In the genomic region with DNA sequence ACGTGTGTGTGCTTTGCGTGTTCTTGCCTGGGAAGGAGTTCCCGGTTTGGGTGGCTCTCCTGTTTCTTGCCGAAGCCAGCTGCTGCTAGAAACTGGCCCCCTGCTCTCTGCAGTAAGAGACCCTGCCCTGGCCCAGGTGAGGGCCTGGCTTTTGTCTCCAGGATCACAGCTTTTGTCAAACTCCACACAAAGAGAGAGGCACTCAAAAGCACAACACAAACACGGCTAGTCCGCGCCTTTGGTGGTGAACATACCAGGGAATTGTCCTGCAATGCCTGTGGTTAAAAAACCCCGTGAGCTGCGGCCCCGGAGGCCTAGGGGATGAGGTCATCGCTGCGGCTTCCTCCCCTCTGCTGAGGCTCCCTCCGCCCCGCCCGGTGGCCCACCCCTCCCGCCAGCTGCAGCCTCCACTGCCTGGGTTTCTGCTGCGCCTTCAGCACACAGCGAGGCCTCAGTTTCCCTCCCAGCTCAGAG, we compare ENCODE assay signal across 8 cellular contexts.
A peak's percentile ranks its signal among the peaks of the same experiment; 100 is the strongest.
DNase-seq lines count a peak whose midpoint lies in the region; ATAC-seq and TF ChIP-seq lines count a peak whose summit lies in the region.

No MANE protein-coding gene starts in this region.

- H3K9me3 ChIP-seq in A673 (ENCODE audit: low read depth, low read length, poor library complexity, severe bottlenecking) (no peaks in the 10 kb centered on the region), GM23248 (ENCODE audit: low read depth) (no peaks in the 10 kb centered on the region), endodermal cell (ENCODE audit: control insufficient read depth, low read length) (no peaks in the 10 kb centered on the region), upper lobe of right lung (no peaks in the 10 kb centered on the region), OCI-LY7 (ENCODE audit: low read length) (no peaks in the 10 kb centered on the region)

- intact Hi-C loops in A673 (cut with micrococcal nuclease; ENCODE audit: unreplicated experiment): loop anchor here (1.0 to 10.0 kb wide), 3 partner anchors 339 to 359 kb away; no protein-coding TSS in a partner anchor
- intact Hi-C loops in upper lobe of right lung (cut with DNase I): no loop called here
- intact Hi-C loops in OCI-LY7 (cut with micrococcal nuclease; ENCODE audit: unreplicated experiment): loop anchor here (5.0 kb wide), 2 partner anchors 226 to 559 kb away; no protein-coding TSS in a partner anchor

- CTCF ChIA-PET in A673 (lab: Charles Lee): interaction anchor here (0.8 to 4.0 kb wide), 2 partner anchors 175 to 357 kb away, joined by 3 to 52 read pairs; no protein-coding TSS in a partner anchor
- CTCF ChIA-PET in OCI-LY7 (lab: Charles Lee; ENCODE audit: unreplicated experiment): interaction anchor here (0.8 to 1.1 kb wide), 2 partner anchors 116 to 133 kb away, joined by 3 to 8 read pairs; no protein-coding TSS in a partner anchor

- no peaks in the 10 kb centered on the region for H3K27me3 ChIP-seq in A673 (replicated peaks; ENCODE audit: insufficient read depth, low read depth, low read length, poor library complexity)
- peaks cover 5% of the 10 kb centered on the region for H3K27me3 ChIP-seq in GM23248 (replicated peaks; ENCODE audit: insufficient read depth)
- no peaks in the 10 kb centered on the region for H3K27me3 ChIP-seq in endodermal cell (ENCODE audit: control insufficient read depth, insufficient read depth, low read length, poor library complexity, severe bottlenecking)
- H3K27me3 ChIP-seq in upper lobe of right lung: no peaks in the 10 kb centered on the region

- peaks cover 5% of the 10 kb centered on the region for H3K4me1 ChIP-seq in A673 (ENCODE audit: insufficient read depth, low read length, poor library complexity, severe bottlenecking)
- H3K4me1 ChIP-seq in GM23248 (ENCODE audit: insufficient read depth): peaks cover 9% of the 10 kb centered on the region
- peaks cover 10% of the 10 kb centered on the region for H3K4me1 ChIP-seq in endodermal cell (ENCODE audit: control insufficient read depth, insufficient read depth, low read length)
- peaks cover 13% of the 10 kb centered on the region for H3K4me1 ChIP-seq in upper lobe of right lung
- no peaks in the 10 kb centered on the region for H3K4me1 ChIP-seq in OCI-LY7 (ENCODE audit: insufficient read depth, low read length, poor library complexity, severe bottlenecking)

- DNase-seq in A673 (ENCODE audit: low spot score) (peak; percentile 9), GM23248 (peak; percentile 92), SK-N-DZ (ENCODE audit: low spot score) (peak; percentile 16), endodermal cell (peak; percentile 94), midbrain (lab: John Stamatoyannopoulos, UW) (peak; percentile 5), upper lobe of right lung (peak; percentile 85), OCI-LY7 (ENCODE audit: low spot score) (no peak)

- 36 to 39% methylated on average over 11 to 18 of the region's 18 CpGs for WGBS in GM23248 (ENCODE audit: low coverage in 1 of 2, low lambda C conversion rate in 2 of 2, missing lambda C conversion rate in 2 of 2), 2 experiments
- 13 to 31% methylated on average over 14 to 18 of the region's 18 CpGs for WGBS in endodermal cell (ENCODE audit: insufficient coverage in 1 of 2, insufficient read length in 1 of 2), 2 experiments

- peak overlapping the region; percentile 25 for H3K4me3 Mint-ChIP-seq in endodermal cell

- H3K9me2 ChIP-seq in GM23248 (ENCODE audit: insufficient read depth): no peaks in the 10 kb centered on the region
- H3K9me2 ChIP-seq in OCI-LY7 (ENCODE audit: insufficient read depth, low read length): no peaks in the 10 kb centered on the region

- H3F3A ChIP-seq in GM23248 (ENCODE audit: insufficient read depth): no peaks in the 10 kb centered on the region

- no peak overlapping the region for H2AFZ ChIP-seq in GM23248
- H2AFZ ChIP-seq in OCI-LY7 (ENCODE audit: low read length): no peak overlapping the region

- H3K27ac ChIP-seq in A673 (ENCODE audit: low read depth, low read length, poor library complexity, severe bottlenecking) (no peak overlapping the region), GM23248 (no peak overlapping the region), endodermal cell (ENCODE audit: low read depth, low read length) (peak overlapping the region; percentile 77), upper lobe of right lung (no peak overlapping the region), OCI-LY7 (ENCODE audit: low read depth, low read length, poor library complexity, severe bottlenecking) (no peak overlapping the region)

- no peak overlapping the region for H3K4me3 ChIP-seq in A673 (ENCODE audit: low read depth, low read length, poor library complexity, severe bottlenecking)
- no peak overlapping the region for H3K4me3 ChIP-seq in GM23248
- peak overlapping the region; percentile 12 for H3K4me3 ChIP-seq in endodermal cell (ENCODE audit: low read length)
- peak overlapping the region; percentile 35 for H3K4me3 ChIP-seq in upper lobe of right lung
- no peak overlapping the region for H3K4me3 ChIP-seq in OCI-LY7 (ENCODE audit: low read depth, low read length, poor library complexity, severe bottlenecking)

- POLR2A ChIA-PET in A673 (lab: Charles Lee; ENCODE audit: low non-redundant PET): no interaction called here
- POLR2A ChIA-PET in OCI-LY7 (lab: Charles Lee): interaction anchor here (1.4 kb wide), 1 partner anchor 354 kb away, joined by 5 read pairs; no protein-coding TSS in a partner anchor

- H3K27ac Mint-ChIP-seq in endodermal cell: peak overlapping the region; percentile 98

- no peaks in the 10 kb centered on the region for H3K9me3 Mint-ChIP-seq in endodermal cell

- no TSS peak for BruUV-seq in A673 (replicated peaks; lab: Mats Ljungman, UMichigan)
- no TSS peak for BruUV-seq in OCI-LY7 (replicated peaks; lab: Mats Ljungman, UMichigan)

- H3K27me3 Mint-ChIP-seq in endodermal cell (ENCODE audit: insufficient read depth): peaks cover 30% of the 10 kb centered on the region

- H3K36me3 ChIP-seq in A673 (ENCODE audit: insufficient read depth, low read length, poor library complexity, severe bottlenecking) (no peaks in the 10 kb centered on the region), GM23248 (ENCODE audit: low read depth) (no peaks in the 10 kb centered on the region), endodermal cell (ENCODE audit: control insufficient read depth, insufficient read depth, low read length) (no peaks in the 10 kb centered on the region), upper lobe of right lung (no peaks in the 10 kb centered on the region), OCI-LY7 (ENCODE audit: insufficient read depth, low read length) (no peaks in the 10 kb centered on the region)

- peaks cover 11% of the 10 kb centered on the region for H3K4me1 Mint-ChIP-seq in endodermal cell

- peak overlapping the region; percentile 64 for H3K4me2 ChIP-seq in GM23248 (ENCODE audit: unreplicated experiment)
- H3K4me2 ChIP-seq in OCI-LY7 (ENCODE audit: low read length): no peak overlapping the region

- ATAC-seq in upper lobe of right lung (peak; percentile 68), GM19455 (IDR thresholded peaks at IDR 0.05; ENCODE audit: unreplicated experiment) (no peak)

- in situ Hi-C loops in GM23248 (cut with MboI): loop anchor here (5.0 kb wide), 2 partner anchors 101 to 354 kb away; a partner anchor contains a TSS

- TF ChIP-seq CTCF in A673 (conservative IDR thresholded peaks at IDR 0.05; ENCODE audit: low read depth, low read length) (no peak), endodermal cell (conservative IDR thresholded peaks at IDR 0.05) (no peak), upper lobe of right lung (IDR thresholded peaks at IDR 0.05) (no peak), OCI-LY7 (conservative IDR thresholded peaks at IDR 0.05; ENCODE audit: low read length) (no peak)

- H3K79me2 ChIP-seq in GM23248 (ENCODE audit: insufficient read depth) (no peaks in the 10 kb centered on the region), OCI-LY7 (ENCODE audit: insufficient read depth, low read depth, low read length) (no peaks in the 10 kb centered on the region)

- H3K36me3 Mint-ChIP-seq in endodermal cell (ENCODE audit: low read depth): no peaks in the 10 kb centered on the region

- no peaks in the 10 kb centered on the region for H4K20me1 ChIP-seq in GM23248 (ENCODE audit: insufficient read depth)
- H4K20me1 ChIP-seq in OCI-LY7 (ENCODE audit: insufficient read depth, low read length): no peaks in the 10 kb centered on the region

- no peak overlapping the region for H3K9ac ChIP-seq in GM23248
- H3K9ac ChIP-seq in endodermal cell (ENCODE audit: extremely low read depth, low read length, poor library complexity, severe bottlenecking): peak overlapping the region; percentile 47

Comparison
In these comparisons a context has a peak if more than half of its experiments do, and no peak if none do; other contexts are left out.
1. H3K4me3 ChIP-seq: peak in endodermal cell (single experiment) and upper lobe of right lung (single experiment); none in A673 (single experiment), GM23248 (single experiment) and OCI-LY7 (single experiment).